ENCODE assay signal across 10 cellular contexts in the genomic region with DNA sequence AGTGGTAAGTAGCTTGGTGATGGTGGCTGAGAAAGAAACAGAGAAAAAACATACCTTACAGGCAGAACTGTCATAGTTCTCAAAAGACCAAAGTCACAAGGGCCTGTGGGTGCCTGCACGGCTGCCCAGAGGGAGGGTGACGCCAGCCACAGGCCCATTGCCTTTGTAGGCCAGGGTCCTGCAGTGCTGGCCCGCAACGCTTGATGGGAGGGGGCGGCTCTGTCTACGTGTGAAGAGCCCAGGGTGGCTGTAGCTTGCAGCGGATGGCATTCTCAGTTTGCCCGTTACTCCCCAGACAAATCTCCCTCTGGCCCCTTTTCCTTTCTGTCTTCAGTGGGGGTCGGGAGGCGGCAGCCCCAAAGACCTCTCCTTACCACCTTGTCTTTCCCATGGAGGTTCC. TPM values are rescaled to one million over a fixed set of nuclear protein-coding genes. Genes with fewer than 3 reads are reported as not detected.
"Had no signal": no experiment of that assay in that cellular context is flagged by ENCODE, and none has a peak within 500 bp of the region (broad histone marks: within the 10 kb centered on the region; RNA-seq: fewer than 3 reads in every experiment).

No MANE protein-coding gene starts in this region.

- DNase-seq: HFFc6, IMR-90, KG1 had no signal

- H3K4me3 ChIP-seq: GM23338, HAP-1, K562 had no signal

- H3K27ac ChIP-seq: HL-60 had no signal

- H3K4me2 ChIP-seq: GM23338 had no signal

- H2AFZ ChIP-seq: GM23338 had no signal

- H3K9me3 ChIP-seq: HAP-1 had no signal

- H3K36me3 ChIP-seq: HAP-1 had no signal

- H3K4me1 ChIP-seq: HAP-1 had no signal

- H3K27ac Mint-ChIP-seq: GM23338, HFFc6 had no signal

- FAIRE-seq: H1, H54, K562 had no signal

- H3K9me3 Mint-ChIP-seq: GM23338 had no signal

- H3K4me3 Mint-ChIP-seq: GM23338, HFFc6 had no signal

- ATAC-seq: GM23338, HCT116, K562 had no signal

RNA-seq across cellular contexts. Expression of a gene that starts 24.7 kb away (rescaled TPM):
- total RNA-seq: HFFc6, IMR-90 had no signal
- polyA plus RNA-seq: IMR-90 had no signal
